ENCODE assay signal across 8 cellular contexts in the genomic region with DNA sequence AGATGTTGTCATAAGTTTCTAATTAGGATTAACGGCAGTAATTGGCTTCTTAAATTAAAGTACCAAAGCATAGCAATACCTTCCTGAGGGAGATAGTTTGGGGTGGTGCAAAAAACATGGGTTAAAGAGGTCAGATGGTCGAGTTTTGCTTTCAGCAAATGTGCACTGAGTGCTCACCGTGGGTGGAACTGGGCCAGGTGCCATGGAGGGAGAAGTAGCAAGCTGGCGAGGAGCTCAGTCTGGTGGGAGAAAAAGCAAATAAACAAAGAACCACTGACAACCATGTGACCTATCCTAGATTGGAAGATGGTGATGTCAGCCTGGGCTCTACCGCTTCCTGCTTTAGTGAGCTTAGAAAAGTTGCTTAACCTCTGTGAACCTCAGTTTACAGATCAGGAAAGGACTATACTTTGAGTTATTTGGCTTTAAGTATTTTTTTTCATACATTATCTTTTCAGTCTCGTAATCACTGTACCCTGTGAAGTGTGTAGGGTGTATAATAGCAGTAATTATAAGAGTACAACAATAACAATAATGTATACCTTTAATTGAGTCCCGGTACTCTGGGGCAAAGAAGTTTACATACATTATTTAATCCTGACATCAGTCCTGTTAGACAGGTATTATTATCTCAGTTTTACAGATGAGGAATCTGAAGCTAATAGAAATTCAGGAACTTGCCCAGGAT.
A peak's percentile ranks its signal among the peaks of the same experiment; 100 is the strongest.
DNase-seq lines count a peak whose midpoint lies in the region; ATAC-seq, FAIRE-seq and TF ChIP-seq lines count a peak whose summit lies in the region.

No MANE protein-coding gene starts in this region.

- H3K4me3 ChIP-seq in DOHH2 (ENCODE audit: low read length) = peak overlapping the region; percentile 61
- no peak overlapping the region for H3K4me3 ChIP-seq in keratinocyte (ENCODE audit: control insufficient read depth in 2 of 3, extremely low read depth in 1 of 3, insufficient read depth in 2 of 3, low read depth in 1 of 3, low read length in 3 of 3)

- H4K20me1 ChIP-seq in DOHH2 (ENCODE audit: control insufficient read depth, insufficient read depth, low read depth, low read length) = no peaks in the 10 kb centered on the region
- H4K20me1 ChIP-seq in keratinocyte (ENCODE audit: control insufficient read depth, extremely low read depth, insufficient read depth, low read length) = no peaks in the 10 kb centered on the region

- H3K4me1 ChIP-seq in DOHH2 (ENCODE audit: control insufficient read depth, low read length) (peaks cover 31% of the 10 kb centered on the region), keratinocyte (ENCODE audit: control insufficient read depth, extremely low read depth, insufficient read depth, low read length) (peaks cover 4% of the 10 kb centered on the region)

- H3F3A ChIP-seq in DOHH2 (ENCODE audit: control insufficient read depth, insufficient read depth) = peaks cover 8% of the 10 kb centered on the region; the same call in 1 of the 2 replicates

- POLR2A ChIA-PET in MCF 10A (lab: Yijun Ruan, JAX) = interaction anchor here (0.7 to 4.0 kb wide), 33 partner anchors 8 to 492 kb away, joined by 3 to 37 read pairs (median 4); a partner anchor contains a TSS

- ATAC-seq in GM21390 (IDR thresholded peaks at IDR 0.05; ENCODE audit: unreplicated experiment) = peak; percentile 58
- ATAC-seq in stimulated activated naive CD8-positive, alpha-beta T cell treated with anti-CD3 and anti-CD28 coated beads, Interleukin-15, Interleukin-2, amounts not matched to agents 100 U/mL and 50 U/mL, for 24 hours = peak; percentile 55

- H3K9me1 ChIP-seq in keratinocyte (ENCODE audit: control insufficient read depth, extremely low read depth, insufficient read depth, low read length) = no peaks in the 10 kb centered on the region

- FAIRE-seq in HTR-8/SVneo (lab: Jason Lieb, UNC) (no peak), RCC 7860 (lab: Jason Lieb, UNC) (peak; percentile 76), keratinocyte (lab: Jason Lieb, UNC) (no peak)

- TF ChIP-seq CTCF in DOHH2 (IDR thresholded peaks at IDR 0.05; ENCODE audit: low read depth, low read length, poor library complexity, severe bottlenecking) (no peak), MCF 10A (IDR thresholded peaks at IDR 0.05; ENCODE audit: unreplicated experiment) (no peak), keratinocyte (optimal IDR thresholded peaks at IDR 0.05 in 1 of 3, IDR thresholded peaks at IDR 0.05 in 1 of 3, conservative IDR thresholded peaks at IDR 0.05 in 1 of 3; ENCODE audit: extremely low read depth in 1 of 3, insufficient read depth in 2 of 3, low read length in 3 of 3) (no peak)

- dilution Hi-C loops in keratinocyte (cut with MboI; ENCODE audit: extremely low pct_ligation_motif_present, low sequenced_read_pairs) = no loop called here

- H2AFZ ChIP-seq in keratinocyte (ENCODE audit: control insufficient read depth, low read length) = peak overlapping the region; percentile 25

- H3K9me3 ChIP-seq in DOHH2 (ENCODE audit: control insufficient read depth, insufficient read depth, low read length) (no peaks in the 10 kb centered on the region), keratinocyte (ENCODE audit: control insufficient read depth, low read depth, low read length) (no peaks in the 10 kb centered on the region)

- DNase-seq in HTR-8/SVneo (ENCODE audit: insufficient read length, low spot score) = peak; percentile 30
- peak; percentile 66 for DNase-seq in RCC 7860 (ENCODE audit: low spot score)
- peak; percentile 89 for DNase-seq in MCF 10A (ENCODE audit: unreplicated experiment)
- DNase-seq in keratinocyte (ENCODE audit: low read depth, low spot score) = no peak
- DNase-seq in stimulated activated naive CD8-positive, alpha-beta T cell treated with anti-CD3 and anti-CD28 coated beads, Interleukin-15, Interleukin-2, amounts not matched to agents 100 U/mL and 50 U/mL, for 24 hours = peak; percentile 51
- no peak for DNase-seq in NCI-H187 treated with DMSO at 0.1 percent for 48 hours (lab: John Stamatoyannopoulos, UW)

- BruUV-seq in MCF 10A (replicated peaks; lab: Mats Ljungman, UMichigan) = no TSS peak

- H3K9ac ChIP-seq in keratinocyte (ENCODE audit: control insufficient read depth, extremely low read depth, insufficient read depth, low read length) = no peak overlapping the region

- peak overlapping the region; percentile 1 for H3K4me3 Mint-ChIP-seq in MCF 10A (ENCODE audit: unreplicated experiment)

- H3K9me3 Mint-ChIP-seq in MCF 10A (ENCODE audit: unreplicated experiment) = no peaks in the 10 kb centered on the region

- H3K4me2 ChIP-seq in DOHH2 (ENCODE audit: low read length) (peak overlapping the region; percentile 83), keratinocyte (ENCODE audit: control insufficient read depth, extremely low read depth, insufficient read depth, low read depth, low read length) (no peak overlapping the region)

- no peaks in the 10 kb centered on the region for H3K27me3 Mint-ChIP-seq in MCF 10A (ENCODE audit: insufficient read depth, unreplicated experiment)

- CTCF ChIA-PET in MCF 10A (lab: Yijun Ruan, JAX) = interaction anchor here (0.7 to 2.7 kb wide), 20 partner anchors 9 to 1085 kb away, joined by 3 to 19 read pairs (median 4); no protein-coding TSS in a partner anchor

- peaks cover 32% of the 10 kb centered on the region for H3K4me1 Mint-ChIP-seq in MCF 10A (ENCODE audit: insufficient read depth, unreplicated experiment)

- no peaks in the 10 kb centered on the region for H3K9me2 ChIP-seq in DOHH2 (replicated peaks; ENCODE audit: control insufficient read depth, low read length)

- H3K27me3 ChIP-seq in DOHH2 (ENCODE audit: control insufficient read depth, low read length) = no peaks in the 10 kb centered on the region
- H3K27me3 ChIP-seq in keratinocyte (ENCODE audit: control insufficient read depth, extremely low read depth, insufficient read depth, low read length) = no peaks in the 10 kb centered on the region

- H3K27ac Mint-ChIP-seq in MCF 10A (ENCODE audit: low read depth, unreplicated experiment) = peak overlapping the region; percentile 10

- no peaks in the 10 kb centered on the region for H3K36me3 Mint-ChIP-seq in MCF 10A (ENCODE audit: insufficient read depth, unreplicated experiment)

- peak overlapping the region; percentile 61 for H3K27ac ChIP-seq in DOHH2 (ENCODE audit: low read depth, low read length)
- no peak overlapping the region for H3K27ac ChIP-seq in keratinocyte (ENCODE audit: control insufficient read depth, insufficient read depth, low read length)

- no peaks in the 10 kb centered on the region for H3K36me3 ChIP-seq in DOHH2 (ENCODE audit: control insufficient read depth, low read length)
- no peaks in the 10 kb centered on the region for H3K36me3 ChIP-seq in keratinocyte (ENCODE audit: control insufficient read depth in 2 of 2, extremely low read depth in 1 of 2, insufficient read depth in 2 of 2, low read length in 2 of 2)

- H3K79me2 ChIP-seq in DOHH2 (ENCODE audit: control insufficient read depth, low read length) (no peaks in the 10 kb centered on the region), keratinocyte (ENCODE audit: control insufficient read depth, insufficient read depth, low read length) (no peaks in the 10 kb centered on the region)

- intact Hi-C loops in MCF 10A (cut with micrococcal nuclease) = loop anchor here (1.0 to 2.0 kb wide), 2 partner anchors 56 to 69 kb away; a partner anchor contains a TSS

Comparison
In these comparisons a context has a peak if more than half of its experiments do, and no peak if none do; other contexts are left out.
1. DNase-seq: peak in HTR-8/SVneo (single experiment), RCC 7860 (single experiment), MCF 10A (single experiment) and stimulated activated naive CD8-positive, alpha-beta T cell treated with anti-CD3 and anti-CD28 coated beads, Interleukin-15, Interleukin-2, amounts not matched to agents 100 U/mL and 50 U/mL, for 24 hours (single experiment); none in keratinocyte (single experiment) and NCI-H187 treated with DMSO at 0.1 percent for 48 hours (single experiment).